Comparison of ENCODE assay signal across 20 cellular contexts in the genomic region with DNA sequence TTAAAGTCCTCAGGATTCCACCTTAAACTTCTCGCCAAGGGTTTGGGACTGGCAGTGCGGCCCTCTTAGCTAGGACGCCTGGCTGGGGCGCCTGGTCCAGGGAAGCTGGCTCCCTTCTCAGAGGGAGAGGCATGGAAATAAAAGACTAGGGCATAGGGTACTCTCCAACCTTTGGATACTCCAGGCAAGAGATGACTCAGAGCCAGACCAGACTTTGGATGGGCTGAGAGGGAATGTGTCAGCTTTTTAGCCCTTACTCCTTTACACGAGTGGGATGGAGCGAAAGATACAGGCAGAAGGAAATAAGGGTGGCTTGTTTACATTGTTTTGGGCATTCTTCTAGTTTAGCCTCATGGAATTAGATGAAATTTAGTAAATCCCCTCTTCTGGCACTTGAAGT. TPM values are rescaled to one million over a fixed set of nuclear protein-coding genes. Genes with fewer than 3 reads are reported as not detected.
DNase-seq lines count a peak whose midpoint lies in the region; ATAC-seq and TF ChIP-seq lines count a peak whose summit lies in the region.
"Had no signal": no experiment of that assay in that cellular context is flagged by ENCODE, and none has a peak within 500 bp of the region (broad histone marks: within the 10 kb centered on the region; RNA-seq: fewer than 3 reads in every experiment).

No MANE protein-coding gene starts in this region.

- no peaks in the 10 kb centered on the region for H3K9me2 ChIP-seq in GM23248 (ENCODE audit: insufficient read depth)

- 57 to 62% methylated on average over 6 of the region's 6 CpGs for WGBS in GM23248 (ENCODE audit: low coverage in 1 of 2, low lambda C conversion rate in 2 of 2, missing lambda C conversion rate in 2 of 2), 2 experiments

- H3F3A ChIP-seq in GM23248 (ENCODE audit: insufficient read depth) = peaks cover 41% of the 10 kb centered on the region

- no peaks in the 10 kb centered on the region for H4K20me1 ChIP-seq in GM23248 (ENCODE audit: insufficient read depth)

- H2AFZ ChIP-seq in GM23248 = no peak overlapping the region

- H3K79me2 ChIP-seq in GM23248 (ENCODE audit: insufficient read depth) = no peaks in the 10 kb centered on the region

- H3K4me1 ChIP-seq in GM23248 (ENCODE audit: insufficient read depth) (peaks cover 30% of the 10 kb centered on the region), upper lobe of right lung (no peaks in the 10 kb centered on the region)
- H3K4me1 ChIP-seq: pancreas had no signal

- no peak overlapping the region for H3K4me3 ChIP-seq in GM23248
- no peak overlapping the region for H3K4me3 ChIP-seq in fibroblast of pulmonary artery (replicated peaks; ENCODE audit: low read depth, low read length)
- no peak overlapping the region for H3K4me3 ChIP-seq in upper lobe of right lung
- H3K4me3 ChIP-seq: lower lobe of right lung, pancreas, tibial artery had no signal

- intact Hi-C loops in upper lobe of right lung (cut with DNase I) = no loop called here

- H3K9me3 ChIP-seq in GM23248 (ENCODE audit: low read depth) (no peaks in the 10 kb centered on the region), upper lobe of right lung (no peaks in the 10 kb centered on the region)
- H3K9me3 ChIP-seq: lower lobe of right lung, pancreas, tibial artery had no signal

- no peak for TF ChIP-seq CTCF in fibroblast of pulmonary artery (IDR thresholded peaks at IDR 0.05; ENCODE audit: low read length, missing control alignments)
- TF ChIP-seq CTCF in upper lobe of right lung (IDR thresholded peaks at IDR 0.05) = no peak

- no peak overlapping the region for H3K9ac ChIP-seq in GM23248

- H3K36me3 ChIP-seq in GM23248 (ENCODE audit: low read depth) (no peaks in the 10 kb centered on the region), upper lobe of right lung (no peaks in the 10 kb centered on the region)
- H3K36me3 ChIP-seq: lower lobe of right lung, pancreas, tibial artery had no signal

- ATAC-seq in upper lobe of right lung = no peak
- ATAC-seq: lower lobe of right lung had no signal

- in situ Hi-C loops in GM23248 (cut with MboI) = no loop called here

- no peak overlapping the region for H3K27ac ChIP-seq in GM23248
- no peak overlapping the region for H3K27ac ChIP-seq in upper lobe of right lung
- H3K27ac ChIP-seq: C4-2B, lower lobe of right lung, pancreas, tibial artery had no signal

- DNase-seq in GM23248 = peak; percentile 81
- peak; percentile 50 for DNase-seq in RPMI7951 (ENCODE audit: low read depth)
- peak; percentile 17 for DNase-seq in fibroblast of pulmonary artery (ENCODE audit: low read depth)
- peak; percentile 38 for DNase-seq in renal cortical epithelial cell (ENCODE audit: low read depth)
- DNase-seq in SHP77 treated with DMSO at 0.1 percent for 48 hours (lab: John Stamatoyannopoulos, UW) = no peak
- no peak for DNase-seq in OCI-M1 (lab: John Stamatoyannopoulos, UW)
- no peak for DNase-seq in upper lobe of right lung
- no peak for DNase-seq in NCI-H2196 (lab: John Stamatoyannopoulos, UW; ENCODE audit: unreplicated experiment)
- DNase-seq: activated CD8-positive, alpha-beta memory T cell treated with anti-CD3 and anti-CD28 coated beads for 24 hours; DMS153; glutamatergic neuron; Karpas-422; lower lobe of right lung; NCI-H1436; NCI-H2227 treated with DMSO at 0.1 percent for 48 hours; pancreas; Right ventricle myocardium superior; tibial artery had no signal

- no peaks in the 10 kb centered on the region for H3K27me3 ChIP-seq in GM23248 (replicated peaks; ENCODE audit: insufficient read depth)
- no peaks in the 10 kb centered on the region for H3K27me3 ChIP-seq in upper lobe of right lung
- H3K27me3 ChIP-seq: pancreas, tibial artery had no signal

- H3K4me2 ChIP-seq in GM23248 (ENCODE audit: unreplicated experiment) = peak overlapping the region; percentile 44

RNA-seq across cellular contexts. Expression of a gene that starts 48.2 kb away (rescaled TPM):
- total RNA-seq in GM23248 (2014; rRNA removed; shearing (Covaris generic)) = 0.89 TPM in 1 of 2 replicates, not detected in the other
- polyA plus RNA-seq in GM23248 (2016; fragmentation: Nextera tagmentation; extraction: Ambion mirVana) = 0.08 TPM in 1 of 2 replicates, not detected in the other
- total RNA-seq in RPMI7951 (2014; rRNA removed; shearing (Covaris generic)) = 0.24 and 0.68 TPM in 2 replicates
- 1.0 and 1.2 TPM in 2 replicates for total RNA-seq in renal cortical epithelial cell
- 0.14 TPM for total RNA-seq in upper lobe of right lung
- total RNA-seq: activated T-helper 2 cell treated with anti-CD3 and anti-CD28 coated beads, Interferon-gamma antibody, Interleukin-2, Interleukin-4, amounts not matched to agents 10 μg/mL and 5 μg/mL and 100 μg/mL, durations not matched to agents 14 hours and 24 hours and 36 hours; lower lobe of right lung; Right ventricle myocardium superior had no signal

Comparison
In these comparisons a context has a peak if more than half of its experiments do, and no peak if none do; other contexts are left out.
1. DNase-seq: peak in GM23248 (single experiment), RPMI7951 (single experiment), fibroblast of pulmonary artery (single experiment) and renal cortical epithelial cell (single experiment); none in SHP77 treated with DMSO at 0.1 percent for 48 hours (single experiment), OCI-M1 (single experiment), upper lobe of right lung (single experiment) and NCI-H2196 (single experiment).